18 cellular contexts compared by ENCODE assay signal in genomic region chr3:86104154-86104553, GRCh38.
DNase-seq lines count a peak whose midpoint lies in the region; FAIRE-seq and TF ChIP-seq lines count a peak whose summit lies in the region.
"Had no signal": no experiment of that assay in that cellular context is flagged by ENCODE, and none has a peak within 500 bp of the region (broad histone marks: within the 10 kb centered on the region; RNA-seq: fewer than 3 reads in every experiment).

No MANE protein-coding gene starts in this region.

- no peak overlapping the region for H3K18ac ChIP-seq in H1 (ENCODE audit: extremely low read depth, low read length)

- no peak overlapping the region for H2AK5ac ChIP-seq in H1 (ENCODE audit: low read depth, low read length)

- H3K4me1 Mint-ChIP-seq in neural progenitor cell: no peaks in the 10 kb centered on the region
- no peaks in the 10 kb centered on the region for H3K4me1 Mint-ChIP-seq in CD8-positive, alpha-beta memory T cell

- no peak overlapping the region for H2BK20ac ChIP-seq in H1 (ENCODE audit: low read length)

- no peaks in the 10 kb centered on the region for H3K27me3 ChIP-seq in HUES48 (ENCODE audit: control insufficient read depth, insufficient read depth, low read length)
- no peaks in the 10 kb centered on the region for H3K27me3 ChIP-seq in H1 (replicated peaks in 1 of 4; ENCODE audit: control insufficient read depth in 3 of 4, extremely low read depth in 1 of 4, insufficient read depth in 3 of 4, low read length in 3 of 4)
- H3K27me3 ChIP-seq in iPS-20b (ENCODE audit: insufficient read depth, low read length): no peaks in the 10 kb centered on the region
- no peaks in the 10 kb centered on the region for H3K27me3 ChIP-seq in neural progenitor cell
- H3K27me3 ChIP-seq in CD8-positive, alpha-beta memory T cell (ENCODE audit: insufficient read depth, low read length, poor library complexity, severe bottlenecking): no peaks in the 10 kb centered on the region

- FAIRE-seq in H1 (lab: Jason Lieb, UNC): peak; percentile 79
- FAIRE-seq: A204.1, GM12891, GM18507 had no signal

- H4K91ac ChIP-seq in H1 (replicated peaks; ENCODE audit: insufficient read length, low read length): no peak overlapping the region

- H4K5ac ChIP-seq in H1 (ENCODE audit: insufficient read length, low read depth, low read length): no peak overlapping the region

- TF ChIP-seq RAD21 in H1 (IDR thresholded peaks at IDR 0.05 in 1 of 2, conservative IDR thresholded peaks at IDR 0.05 in 1 of 2; ENCODE audit: low read depth in 2 of 2, low read length in 2 of 2): no peak

- H3K36me3 Mint-ChIP-seq in neural progenitor cell: no peaks in the 10 kb centered on the region
- H3K36me3 Mint-ChIP-seq in CD8-positive, alpha-beta memory T cell: no peaks in the 10 kb centered on the region

- H3K23ac ChIP-seq in H1 (ENCODE audit: insufficient read length): no peak overlapping the region

- CTCF ChIA-PET in H1 (lab: Charles Lee; ENCODE audit: partially characterized antibody): interaction anchor here (0.7 to 0.8 kb wide), 2 partner anchors 10 to 16 kb away, joined by 3 read pairs; no protein-coding TSS in a partner anchor
- CTCF ChIA-PET in CD8-positive, alpha-beta memory T cell (lab: Charles Lee): no interaction called here

- TF ChIP-seq CTCF in H1 (IDR thresholded peaks at IDR 0.05; ENCODE audit: control extremely low read depth in 1 of 3, insufficient read depth in 1 of 3, low read depth in 1 of 3, low read length in 3 of 3) (no peak), neural progenitor cell (IDR thresholded peaks at IDR 0.05) (no peak)

- no peak for TF ChIP-seq EP300 in H1 (IDR thresholded peaks at IDR 0.05; ENCODE audit: borderline replicate concordance in 1 of 2, low read depth in 2 of 2, low read length in 2 of 2)

- H3K27me3 Mint-ChIP-seq in neural progenitor cell (ENCODE audit: insufficient read depth, low read depth): no peaks in the 10 kb centered on the region
- no peaks in the 10 kb centered on the region for H3K27me3 Mint-ChIP-seq in CD8-positive, alpha-beta memory T cell
- H3K27me3 Mint-ChIP-seq: CD4-positive, alpha-beta T cell had no signal

- H3K27ac Mint-ChIP-seq in neural progenitor cell: no peak overlapping the region
- no peak overlapping the region for H3K27ac Mint-ChIP-seq in CD8-positive, alpha-beta memory T cell
- H3K27ac Mint-ChIP-seq: CD4-positive, alpha-beta T cell; HFFc6 had no signal

- peaks cover 10% of the 10 kb centered on the region for H3K9me3 Mint-ChIP-seq in neural progenitor cell
- peaks cover 9 to 32% (median 30%) of the 10 kb centered on the region in 5 donors for H3K9me3 Mint-ChIP-seq in CD8-positive, alpha-beta memory T cell

- H3K79me2 ChIP-seq in H1 (ENCODE audit: control insufficient read depth in 1 of 2, insufficient read depth in 2 of 2, low read length in 2 of 2): no peaks in the 10 kb centered on the region
- no peaks in the 10 kb centered on the region for H3K79me2 ChIP-seq in neural progenitor cell (ENCODE audit: low read depth)

- H3K4me3 ChIP-seq in HUES48 (ENCODE audit: low read depth, low read length): no peak overlapping the region
- no peak overlapping the region for H3K4me3 ChIP-seq in H1 (ENCODE audit: extremely low read depth in 1 of 4, insufficient read depth in 2 of 4, low read depth in 3 of 4, low read length in 4 of 4)
- no peak overlapping the region; the same call in 1 of the 2 replicates for H3K4me3 ChIP-seq in iPS-20b (ENCODE audit: low read length)
- no peak overlapping the region for H3K4me3 ChIP-seq in neural progenitor cell
- no peak overlapping the region for H3K4me3 ChIP-seq in CD8-positive, alpha-beta memory T cell (ENCODE audit: low read length)

- no peak for TF ChIP-seq POLR2A in H1 (IDR thresholded peaks at IDR 0.05; ENCODE audit: control extremely low read depth in 1 of 2, low read depth in 2 of 2, low read length in 2 of 2)

- no peak overlapping the region for H3K4me3 Mint-ChIP-seq in neural progenitor cell
- no peak overlapping the region for H3K4me3 Mint-ChIP-seq in CD8-positive, alpha-beta memory T cell
- H3K4me3 Mint-ChIP-seq: CD4-positive, alpha-beta T cell; HFFc6 had no signal

- no peaks in the 10 kb centered on the region for H3K79me1 ChIP-seq in H1 (ENCODE audit: low read depth, low read length)

- no peak overlapping the region for H2BK5ac ChIP-seq in H1 (ENCODE audit: low read depth, low read length)

- H3K14ac ChIP-seq in H1 (ENCODE audit: insufficient read length): no peak overlapping the region

- H2AFZ ChIP-seq in H1 (ENCODE audit: low read length): no peak overlapping the region
- peak overlapping the region; percentile 45 for H2AFZ ChIP-seq in neural progenitor cell (replicated peaks)

- no peak overlapping the region for H2BK12ac ChIP-seq in H1 (ENCODE audit: low read depth, low read length)

- H4K20me1 ChIP-seq in H1 (replicated peaks in 1 of 2; ENCODE audit: control insufficient read depth in 1 of 2, insufficient read depth in 2 of 2, low read length in 2 of 2) (no peaks in the 10 kb centered on the region), neural progenitor cell (ENCODE audit: low read depth) (no peaks in the 10 kb centered on the region)

- no peak overlapping the region for H3K4me2 ChIP-seq in H1 (ENCODE audit: insufficient read depth in 1 of 2, low read depth in 2 of 2, low read length in 2 of 2)
- H3K4me2 ChIP-seq in neural progenitor cell: no peak overlapping the region
- H3K4me2 ChIP-seq: KMS-11 had no signal

- H3K27ac ChIP-seq in HUES48 (ENCODE audit: low read depth, low read length): peak overlapping the region; percentile 15
- no peak overlapping the region for H3K27ac ChIP-seq in H1 (ENCODE audit: low read depth, low read length)
- no peak overlapping the region for H3K27ac ChIP-seq in iPS-20b (ENCODE audit: low read length)
- H3K27ac ChIP-seq in neural progenitor cell: peak overlapping the region; percentile 1
- no peak overlapping the region for H3K27ac ChIP-seq in CD8-positive, alpha-beta memory T cell (ENCODE audit: low read depth, low read length)
- H3K27ac ChIP-seq: C4-2B, KMS-11 had no signal

- H3K36me3 ChIP-seq in HUES48 (ENCODE audit: control insufficient read depth, insufficient read depth, low read length): no peaks in the 10 kb centered on the region
- H3K36me3 ChIP-seq in H1 (ENCODE audit: control insufficient read depth in 2 of 4, insufficient read depth in 4 of 4, low read length in 3 of 4): 0 out of 8 replicates have a peak, but pooled peaks cover 0 to 2% (median 0%) of the 10 kb centered on the region in 4 experiments
- no peaks in the 10 kb centered on the region for H3K36me3 ChIP-seq in iPS-20b (ENCODE audit: insufficient read depth, low read depth, low read length)
- H3K36me3 ChIP-seq in neural progenitor cell: no peaks in the 10 kb centered on the region
- H3K36me3 ChIP-seq in CD8-positive, alpha-beta memory T cell (ENCODE audit: insufficient read depth, low read length): no peaks in the 10 kb centered on the region

- peaks cover 3% of the 10 kb centered on the region for H3K9me3 ChIP-seq in HUES48 (ENCODE audit: control insufficient read depth, insufficient read depth, low read length)
- peaks cover 4 to 12% of the 10 kb centered on the region in 2 experiments; a peak in 1 of 4 replicates for H3K9me3 ChIP-seq in H1 (ENCODE audit: insufficient read depth in 2 of 2, low read depth in 1 of 2, low read length in 1 of 2)
- H3K9me3 ChIP-seq in iPS-20b (ENCODE audit: insufficient read depth, low read depth, low read length): peaks cover 5% of the 10 kb centered on the region
- peaks cover 7% of the 10 kb centered on the region for H3K9me3 ChIP-seq in neural progenitor cell (ENCODE audit: low read depth)
- H3K9me3 ChIP-seq in CD8-positive, alpha-beta memory T cell (ENCODE audit: low read length): no peaks in the 10 kb centered on the region

- peaks cover 19% of the 10 kb centered on the region for H3K4me1 ChIP-seq in HUES48 (ENCODE audit: control insufficient read depth, insufficient read depth, low read length)
- peaks cover 0 to 2% (median 0%) of the 10 kb centered on the region in 4 experiments; a peak in 1 of 7 replicates for H3K4me1 ChIP-seq in H1 (replicated peaks in 1 of 4; ENCODE audit: control insufficient read depth in 3 of 4, insufficient read depth in 4 of 4, low read length in 3 of 4)
- H3K4me1 ChIP-seq in iPS-20b (ENCODE audit: insufficient read depth, low read length): peaks cover 9% of the 10 kb centered on the region; the same call in 1 of the 2 replicates
- peaks cover 19% of the 10 kb centered on the region for H3K4me1 ChIP-seq in neural progenitor cell
- no peaks in the 10 kb centered on the region for H3K4me1 ChIP-seq in CD8-positive, alpha-beta memory T cell (ENCODE audit: insufficient read depth, low read length)

- no peak overlapping the region for H4K8ac ChIP-seq in H1 (ENCODE audit: extremely low read depth, insufficient read depth, low read length)

- POLR2A ChIA-PET in H1 (lab: Charles Lee; ENCODE audit: partially characterized antibody): no interaction called here
- POLR2A ChIA-PET in CD8-positive, alpha-beta memory T cell (lab: Charles Lee): no interaction called here

- no peak overlapping the region for H2BK120ac ChIP-seq in H1 (replicated peaks; ENCODE audit: low read depth, low read length)

- H3K23me2 ChIP-seq in H1 (ENCODE audit: low read depth, low read length): no peaks in the 10 kb centered on the region

- DNase-seq in H1 (ENCODE audit: low read depth in 1 of 2, low spot score in 2 of 2) (peak in 1 of 2 experiments; percentile 2), neural progenitor cell (ENCODE audit: low spot score) (no peak), AG08396 (ENCODE audit: low spot score) (no peak), HT-29 (ENCODE audit: low spot score) (no peak), NCI-H1092 (lab: John Stamatoyannopoulos, UW) (no peak)
- DNase-seq in CD8-positive, alpha-beta memory T cell: no peak
- DNase-seq: ACHN; AML-193; CD4-positive, alpha-beta T cell; DMS79 treated with DMSO at 0.1 percent for 48 hours; HFFc6 had no signal

- no peaks in the 10 kb centered on the region for H3F3A ChIP-seq in neural progenitor cell (ENCODE audit: low read depth)

- WGBS in H1 (ENCODE audit: extremely low coverage in 1 of 2, insufficient coverage in 1 of 2, insufficient read length in 1 of 2, insufficient replicate concordance in 2 of 2, low coverage in 1 of 2, low lambda C conversion rate in 2 of 2, missing lambda C conversion rate in 1 of 2), 2 experiments: 35% methylated on average over 1 of the region's 1 CpG; no CpG with 5 or more reads in 1 of the 2 experiments

- H3K9ac ChIP-seq in HUES48 (ENCODE audit: low read depth, low read length): no peak overlapping the region
- no peak overlapping the region for H3K9ac ChIP-seq in H1 (replicated peaks in 1 of 4; ENCODE audit: extremely low read depth in 1 of 4, low read depth in 3 of 4, low read length in 3 of 4)
- 0 out of 2 replicates have a peak overlapping the region, but pooled peaks have one; percentile 28 for H3K9ac ChIP-seq in iPS-20b (ENCODE audit: low read depth, low read length)
- H3K9ac ChIP-seq in neural progenitor cell: no peak overlapping the region
- H3K9ac ChIP-seq: KMS-11 had no signal

- H3K4ac ChIP-seq in H1 (replicated peaks; ENCODE audit: insufficient read length, low read depth, low read length): no peak overlapping the region

- no peak overlapping the region for H3K56ac ChIP-seq in H1 (replicated peaks; ENCODE audit: insufficient read length, low read depth, low read length)

- no peak overlapping the region for H2BK15ac ChIP-seq in H1 (ENCODE audit: low read length)

TF ChIP-seq in H1, 55 proteins besides CTCF, POLR2A, EP300 and RAD21 (continues in another document):
- TF ChIP-seq TEAD4 (IDR thresholded peaks at IDR 0.05; ENCODE audit: low read depth, low read length) (no peak), HDAC6 (IDR thresholded peaks at IDR 0.05; ENCODE audit: low read depth, low read length) (no peak)

Comparison
In these comparisons a context has a peak if more than half of its experiments do, and no peak if none do; other contexts are left out.
1. H3K27ac ChIP-seq: peak in HUES48 (single experiment) and neural progenitor cell (single experiment); none in H1 (single experiment), iPS-20b (single experiment) and CD8-positive, alpha-beta memory T cell (single experiment).